10 cellular contexts compared by ENCODE assay signal in the genomic region with DNA sequence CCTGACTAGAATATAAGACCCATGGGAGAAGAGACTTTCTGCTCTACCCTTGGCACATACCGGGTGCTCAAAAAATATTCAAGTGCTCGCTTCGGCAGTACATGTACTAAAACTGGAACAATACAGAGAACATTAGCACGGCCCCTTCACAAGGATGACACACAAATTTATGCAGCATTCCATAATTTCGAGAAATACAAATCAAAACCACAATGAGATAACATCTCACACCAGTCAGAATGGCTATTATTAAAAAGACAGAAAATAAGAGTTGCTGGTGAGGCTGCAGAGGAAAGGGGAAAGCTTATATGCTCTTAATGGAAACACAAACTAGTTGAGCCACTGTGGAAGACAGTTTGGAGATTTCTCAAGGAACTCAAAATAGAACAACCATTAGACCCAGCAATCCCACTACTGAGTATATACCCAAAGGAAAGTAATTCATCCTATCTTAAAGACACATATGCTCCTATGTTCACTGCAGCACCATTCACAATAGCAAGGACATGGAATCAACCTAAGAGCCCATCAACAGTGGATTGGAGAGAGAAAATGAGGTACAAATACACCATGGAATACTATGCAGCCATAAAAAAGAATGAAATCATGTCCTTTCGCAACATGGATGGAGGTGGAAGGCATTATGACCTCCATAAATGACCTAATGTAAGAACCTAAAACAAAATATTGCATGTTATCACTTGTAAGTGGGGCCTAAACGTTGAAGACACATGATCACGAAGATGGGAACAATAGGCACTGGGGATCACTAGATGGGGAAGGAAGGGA.
A peak's percentile ranks its signal among the peaks of the same experiment; 100 is the strongest.
DNase-seq lines count a peak whose midpoint lies in the region; TF ChIP-seq lines count a peak whose summit lies in the region.
"Had no signal": no experiment of that assay in that cellular context is flagged by ENCODE, and none has a peak within 500 bp of the region (broad histone marks: within the 10 kb centered on the region; RNA-seq: fewer than 3 reads in every experiment).

No MANE protein-coding gene starts in this region.

- intact Hi-C loops in ovary (cut with DNase I) = no loop called here

- 75 to 83% (median 77%) methylated on average over 8 of the region's 8 CpGs for WGBS in ovary, 3 donors

- H3K9ac ChIP-seq in HUES6 (ENCODE audit: low read length) = no peak overlapping the region

- H3K27me3 ChIP-seq in AG04450 (ENCODE audit: control insufficient read depth, insufficient read depth, low read length) (no peaks in the 10 kb centered on the region), HUES6 (ENCODE audit: control insufficient read depth, insufficient read depth, low read length) (no peaks in the 10 kb centered on the region), ovary (no peaks in the 10 kb centered on the region)

- H3K36me3 ChIP-seq in HUES6 (ENCODE audit: control insufficient read depth, insufficient read depth, low read length) (no peaks in the 10 kb centered on the region), ovary (no peaks in the 10 kb centered on the region)

- POLR2A ChIA-PET in AG04450 (lab: Yijun Ruan, JAX) = interaction anchor here (1.0 to 1.6 kb wide), 5 partner anchors 9 to 29 kb away, joined by 3 to 12 read pairs (median 4); no protein-coding TSS in a partner anchor

- H3K27ac ChIP-seq in AG04450 (ENCODE audit: low read depth, low read length) = peak overlapping the region; percentile 99
- H3K27ac ChIP-seq in HUES6 (ENCODE audit: low read depth, low read length) = peak overlapping the region; percentile 19; the same call in 1 of the 2 replicates
- peak overlapping the region; percentile 31 to 77 for H3K27ac ChIP-seq in ovary

- no peak for TF ChIP-seq POLR2A in ovary (IDR thresholded peaks at IDR 0.05)

- no peaks in the 10 kb centered on the region for H3K9me3 ChIP-seq in AG04450 (ENCODE audit: control insufficient read depth, insufficient read depth, low read length)
- H3K9me3 ChIP-seq in HUES6 (ENCODE audit: control insufficient read depth, insufficient read depth, low read depth, low read length) = peaks cover 23% of the 10 kb centered on the region
- H3K9me3 ChIP-seq in ovary = no peaks in the 10 kb centered on the region

- CTCF ChIA-PET in AG04450 (lab: Charles Lee) = no interaction called here

- H3K4me1 ChIP-seq in HUES6 (ENCODE audit: control insufficient read depth, insufficient read depth, low read length) (peaks cover 15% of the 10 kb centered on the region; the same call in 1 of the 2 replicates), ovary (ENCODE audit: insufficient read depth) (peaks cover 10% of the 10 kb centered on the region)

- peaks cover 7% of the 10 kb centered on the region for H3K9me3 Mint-ChIP-seq in chondrocyte (ENCODE audit: low read depth)

- peak overlapping the region; percentile 55 for H3K4me3 Mint-ChIP-seq in chondrocyte (ENCODE audit: unreplicated experiment)

- no peak for TF ChIP-seq EP300 in ovary (IDR thresholded peaks at IDR 0.05)

- TF ChIP-seq CTCF in AG04450 (IDR thresholded peaks at IDR 0.05; ENCODE audit: low read depth, low read length) = no peak
- no peak for TF ChIP-seq CTCF in chondrocyte (IDR thresholded peaks at IDR 0.05)
- no peak for TF ChIP-seq CTCF in ovary (IDR thresholded peaks at IDR 0.05)

- no peaks in the 10 kb centered on the region for H3K36me3 Mint-ChIP-seq in chondrocyte (ENCODE audit: low read depth)

- H3K27me3 Mint-ChIP-seq in chondrocyte (ENCODE audit: low read depth) = no peaks in the 10 kb centered on the region

- peak overlapping the region; percentile 99 for H3K27ac Mint-ChIP-seq in chondrocyte (ENCODE audit: unreplicated experiment)

- DNase-seq in AG04450 (ENCODE audit: low read depth, low spot score) (no peak), chondrocyte (ENCODE audit: low spot score) (no peak), ovary (no peak), DMS53 (lab: John Stamatoyannopoulos, UW) (no peak), LoVo (ENCODE audit: low spot score) (no peak), activated gamma-delta T cell treated with Interleukin-2 at 50 U/mL for 16 hours (no peak)
- DNase-seq in activated T-cell treated with anti-CD3 and anti-CD28 coated beads, Interleukin-2, amount 50 U/mL, for 1 hour = no peak
- DNase-seq: NCI-H1048, SIG-M5 had no signal

- no peaks in the 10 kb centered on the region for H3K4me1 Mint-ChIP-seq in chondrocyte (ENCODE audit: low read depth)

- no peak overlapping the region for H3K4me3 ChIP-seq in AG04450 (ENCODE audit: low read depth, low read length)
- no peak overlapping the region for H3K4me3 ChIP-seq in HUES6 (ENCODE audit: low read depth, low read length)
- no peak overlapping the region for H3K4me3 ChIP-seq in ovary

Comparison
In these comparisons a context has a peak if more than half of its experiments do, and no peak if none do; other contexts are left out.
1. H3K27ac ChIP-seq: peak in every context shown above with its lines; median percentile 99 in AG04450; 54 in ovary; 19 in HUES6.